ENCODE assay signal across 35 cellular contexts in the genomic region with DNA sequence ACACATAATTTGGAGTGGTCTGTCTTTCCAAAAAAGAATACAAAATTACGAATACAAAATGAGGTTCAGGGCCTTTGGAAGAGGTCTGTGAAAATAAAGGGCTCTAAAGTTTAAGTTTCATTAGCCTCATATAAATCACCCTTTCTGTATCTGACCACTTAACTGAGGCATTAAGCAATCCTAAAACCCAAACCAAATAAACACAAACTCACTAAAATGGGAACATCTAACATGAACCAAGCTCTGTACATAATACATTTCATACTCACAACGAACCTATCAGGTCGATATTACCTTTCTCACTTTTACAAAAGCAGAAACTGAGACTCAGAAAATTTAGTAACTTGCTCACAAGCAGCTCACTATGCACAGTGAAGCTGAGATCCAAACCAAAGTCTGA. TPM values are rescaled to one million over a fixed set of nuclear protein-coding genes. Genes with fewer than 3 reads are reported as not detected.
"Had no signal": no experiment of that assay in that cellular context is flagged by ENCODE, and none has a peak within 500 bp of the region (broad histone marks: within the 10 kb centered on the region; RNA-seq: fewer than 3 reads in every experiment).

No MANE protein-coding gene starts in this region.

- FAIRE-seq: endometrium, islet of Langerhans, keratinocyte had no signal

- DNase-seq: cerebellar nuclear complex; colonic mucosa; cortex of kidney; effector CD8-positive, alpha-beta T cell; effector memory CD8-positive, alpha-beta T cell; endodermal cell; erythroblast; esophagus squamous epithelium; foreskin fibroblast; foreskin melanocyte; gastrocnemius medialis; glutamatergic neuron; head of caudate nucleus; heart right ventricle; hippocampal formation; left cardiac atrium; left ventricle myocardium inferior; lower lobe of right lung; mesenchymal stem cell; midbrain had no signal

- H3K4me3 Mint-ChIP-seq: dendritic cell treated with granulocyte-macrophage colony-stimulating factor and Interleukin-4, amounts not matched to agents 40 ng/mL and 50 ng/mL, for 4 days; effector memory CD8-positive, alpha-beta T cell; endodermal cell had no signal

- H3K9me3 ChIP-seq: colonic mucosa, esophagus squamous epithelium, gastrocnemius medialis, heart right ventricle, left ventricle myocardium inferior, lower lobe of right lung had no signal

- H3K27ac ChIP-seq: colonic mucosa, epithelial cell of prostate, esophagus squamous epithelium, gastrocnemius medialis, left ventricle myocardium inferior, lower lobe of right lung had no signal

- H3K27ac Mint-ChIP-seq: dendritic cell treated with granulocyte-macrophage colony-stimulating factor and Interleukin-4, amounts not matched to agents 40 ng/mL and 50 ng/mL, for 4 days; effector memory CD8-positive, alpha-beta T cell; endodermal cell had no signal

- H3K4me3 ChIP-seq: colonic mucosa, esophagus squamous epithelium, gastrocnemius medialis, heart right ventricle, left ventricle myocardium inferior, lower lobe of right lung had no signal

- H3K9me3 Mint-ChIP-seq: dendritic cell treated with granulocyte-macrophage colony-stimulating factor and Interleukin-4, amounts not matched to agents 40 ng/mL and 50 ng/mL, for 4 days; effector memory CD8-positive, alpha-beta T cell; endodermal cell had no signal

- H3K27me3 Mint-ChIP-seq: dendritic cell treated with granulocyte-macrophage colony-stimulating factor and Interleukin-4, amounts not matched to agents 40 ng/mL and 50 ng/mL, for 4 days; effector memory CD8-positive, alpha-beta T cell had no signal

- H3K4me1 ChIP-seq: colonic mucosa, lower lobe of right lung had no signal

- ATAC-seq: effector memory CD8-positive, alpha-beta T cell; esophagus mucosa; gastrocnemius medialis; heart right ventricle; left cardiac atrium; lower lobe of right lung had no signal

RNA-seq across cellular contexts. Expression of a gene that starts 1.1 kb away (rescaled TPM):
- total RNA-seq: chondrocyte, dermis microvascular lymphatic vessel endothelial cell, endodermal cell, esophagus mucosa, esophagus squamous epithelium, gastrocnemius medialis, glomerular endothelial cell, heart right ventricle, kidney epithelial cell, left cardiac atrium, left ventricle myocardium inferior, lower leg skin, lower lobe of right lung, lung microvascular endothelial cell, mesenteric fat pad, mononuclear cell, mucosa of gallbladder had no signal
- polyA plus RNA-seq: heart right ventricle, keratinocyte had no signal
